Comparison of ENCODE assay signal across 13 cellular contexts in the genomic region with DNA sequence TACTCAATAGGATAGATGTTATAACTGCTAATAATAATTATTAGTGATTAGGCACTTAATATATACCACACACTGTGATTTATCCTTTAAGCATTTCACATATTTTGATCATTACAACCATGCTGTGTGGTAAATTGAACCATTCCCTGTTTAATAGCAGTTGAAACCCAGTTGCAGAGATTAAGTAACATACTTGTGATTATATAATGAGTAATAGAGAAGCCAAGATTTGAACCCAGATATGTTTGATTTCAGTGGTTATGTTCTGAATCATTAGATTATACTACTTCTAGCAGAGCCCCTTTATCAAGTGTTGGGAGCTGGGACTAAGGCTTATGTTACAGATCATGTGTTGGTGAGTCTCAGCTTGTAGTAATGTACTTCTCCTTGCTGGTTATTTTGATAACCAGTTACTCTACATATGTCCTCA. TPM values are rescaled to one million over a fixed set of nuclear protein-coding genes. Genes with fewer than 3 reads are reported as not detected.
DNase-seq lines count a peak whose midpoint lies in the region; ATAC-seq, FAIRE-seq and TF ChIP-seq lines count a peak whose summit lies in the region.
"Had no signal": no experiment of that assay in that cellular context is flagged by ENCODE, and none has a peak within 500 bp of the region (broad histone marks: within the 10 kb centered on the region; RNA-seq: fewer than 3 reads in every experiment).

No MANE protein-coding gene starts in this region.

- H3K9me3 Mint-ChIP-seq in CD8-positive, alpha-beta T cell = no peaks in the 10 kb centered on the region
- no peaks in the 10 kb centered on the region for H3K9me3 Mint-ChIP-seq in memory B cell
- H3K9me3 Mint-ChIP-seq: dendritic cell treated with granulocyte-macrophage colony-stimulating factor and Interleukin-4, amounts not matched to agents 40 ng/mL and 50 ng/mL, for 4 days had no signal

- peaks cover 68% of the 10 kb centered on the region for H3K4me1 Mint-ChIP-seq in CD8-positive, alpha-beta T cell (ENCODE audit: low read depth)
- H3K4me1 Mint-ChIP-seq in memory B cell = peaks cover 21% of the 10 kb centered on the region

- no peaks in the 10 kb centered on the region for H3K9me3 ChIP-seq in CD8-positive, alpha-beta T cell (ENCODE audit: low read length)

- CTCF ChIA-PET in CD8-positive, alpha-beta T cell (lab: Charles Lee) = interaction anchor here (0.6 to 2.6 kb wide), 18 partner anchors 10 to 282 kb away, joined by 3 to 22 read pairs (median 4); no protein-coding TSS in a partner anchor

- no peak overlapping the region for H3K4me3 Mint-ChIP-seq in CD8-positive, alpha-beta T cell
- no peak overlapping the region for H3K4me3 Mint-ChIP-seq in memory B cell
- H3K4me3 Mint-ChIP-seq: dendritic cell treated with granulocyte-macrophage colony-stimulating factor and Interleukin-4, amounts not matched to agents 40 ng/mL and 50 ng/mL, for 4 days had no signal

- TF ChIP-seq CTCF in CD8-positive, alpha-beta T cell (IDR thresholded peaks at IDR 0.05) = no peak
- no peak for TF ChIP-seq CTCF in brain microvascular endothelial cell (IDR thresholded peaks at IDR 0.05; ENCODE audit: low read depth, low read length, missing control alignments)

- no peaks in the 10 kb centered on the region for H3K27me3 Mint-ChIP-seq in CD8-positive, alpha-beta T cell (ENCODE audit: low read depth)
- H3K27me3 Mint-ChIP-seq in memory B cell = no peaks in the 10 kb centered on the region
- H3K27me3 Mint-ChIP-seq: dendritic cell treated with granulocyte-macrophage colony-stimulating factor and Interleukin-4, amounts not matched to agents 40 ng/mL and 50 ng/mL, for 4 days had no signal

- intact Hi-C loops in CD8-positive, alpha-beta T cell (cut with DNase I, micrococcal nuclease) = no loop called here
- intact Hi-C loops in cardiac septum (cut with DNase I) = loop anchor here (5.0 kb wide), 1 partner anchor 87 kb away; no protein-coding TSS in a partner anchor

- no peaks in the 10 kb centered on the region for H3K27me3 ChIP-seq in CD8-positive, alpha-beta T cell (ENCODE audit: insufficient read depth, low read length)
- H3K27me3 ChIP-seq in brain microvascular endothelial cell (replicated peaks) = no peaks in the 10 kb centered on the region

- peaks cover 80% of the 10 kb centered on the region for H3K36me3 Mint-ChIP-seq in CD8-positive, alpha-beta T cell
- peaks cover 28% of the 10 kb centered on the region for H3K36me3 Mint-ChIP-seq in memory B cell

- no peak for ATAC-seq in CD8-positive, alpha-beta T cell
- no peak for ATAC-seq in memory B cell (ENCODE audit: low read depth)

- no peak for DNase-seq in CD8-positive, alpha-beta T cell
- DNase-seq in HT1080 (ENCODE audit: low read depth) = peak; percentile 26
- DNase-seq in brain microvascular endothelial cell = peak; percentile 82
- DNase-seq in memory B cell (ENCODE audit: low spot score in 2 of 2) = no peak
- DNase-seq in NCI-H1048 (lab: John Stamatoyannopoulos, UW) = no peak
- no peak for DNase-seq in GM19240 (ENCODE audit: insufficient read length, low spot score)
- no peak for DNase-seq in urothelium cell line (ENCODE audit: low spot score)
- no peak for DNase-seq in cardiac septum (ENCODE audit: low spot score)
- DNase-seq: activated effector memory CD4-positive, alpha-beta T cell treated with Interleukin-2 at 50 U/mL for 16 hours; GOT3 had no signal

- H3K27ac Mint-ChIP-seq in CD8-positive, alpha-beta T cell = peak overlapping the region; percentile 35
- peak overlapping the region; percentile 6 for H3K27ac Mint-ChIP-seq in memory B cell
- H3K27ac Mint-ChIP-seq: dendritic cell treated with granulocyte-macrophage colony-stimulating factor and Interleukin-4, amounts not matched to agents 40 ng/mL and 50 ng/mL, for 4 days had no signal

- H3K4me1 ChIP-seq in CD8-positive, alpha-beta T cell (ENCODE audit: insufficient read depth, low read length) = peaks cover 19% of the 10 kb centered on the region

- in situ Hi-C loops in brain microvascular endothelial cell (cut with HindIII; ENCODE audit: low pct_ligation_motif_present, low sequenced_read_pairs) = no loop called here

- no peak overlapping the region for H3K27ac ChIP-seq in CD8-positive, alpha-beta T cell (ENCODE audit: low read depth, low read length)
- H3K27ac ChIP-seq in brain microvascular endothelial cell = peak overlapping the region; percentile 87
- H3K27ac ChIP-seq: VCaP had no signal

- no peak for FAIRE-seq in urothelium cell line (lab: Jason Lieb, UNC)

- peaks cover 23% of the 10 kb centered on the region for H3K36me3 ChIP-seq in CD8-positive, alpha-beta T cell (ENCODE audit: insufficient read depth, low read length)
- peaks cover 7% of the 10 kb centered on the region for H3K36me3 ChIP-seq in brain microvascular endothelial cell (replicated peaks)

- no peak overlapping the region for H3K4me3 ChIP-seq in CD8-positive, alpha-beta T cell (ENCODE audit: low read depth, low read length)
- H3K4me3 ChIP-seq in brain microvascular endothelial cell (ENCODE audit: low read depth, low read length) = no peak overlapping the region
- H3K4me3 ChIP-seq: lung had no signal

- POLR2A ChIA-PET in CD8-positive, alpha-beta T cell (lab: Charles Lee) = no interaction called here

RNA-seq across cellular contexts. Expression of a gene that starts 44.1 kb away (rescaled TPM):
- 100 to 1,000 TPM; 253 to 259 TPM for total RNA-seq in CD8-positive, alpha-beta T cell
- total RNA-seq in HT1080 (2014; rRNA removed; shearing (Covaris generic)) = 20.2 and 25.8 TPM in 2 replicates
- 20.2 and 24.5 TPM in 2 replicates for polyA plus RNA-seq in HT1080 (2015; cell fraction: cytosol; rRNA removed)
- 33.1 and 41.0 TPM in 2 replicates for polyA plus RNA-seq in HT1080 (2015; cell fraction: nucleus; rRNA removed)
- total RNA-seq in cardiac septum = 11.3 TPM

RNA-seq across cellular contexts. Expression of a gene that starts 50.2 kb away (rescaled TPM):
- 10 to 100 TPM; 11.9 to 12.4 TPM for total RNA-seq in CD8-positive, alpha-beta T cell
- total RNA-seq in HT1080 (2014; rRNA removed; shearing (Covaris generic)) = 156 and 177 TPM in 2 replicates
- polyA plus RNA-seq in HT1080 (2015; cell fraction: cytosol; rRNA removed) = 144 and 161 TPM in 2 replicates
- polyA plus RNA-seq in HT1080 (2015; cell fraction: nucleus; rRNA removed) = 90.5 and 97.2 TPM in 2 replicates
- total RNA-seq in cardiac septum = 10.7 TPM

Comparison
In these comparisons a context has a peak if more than half of its experiments do, and no peak if none do; other contexts are left out.
1. DNase-seq: peak in HT1080 (single experiment) and brain microvascular endothelial cell (single experiment); none in CD8-positive, alpha-beta T cell (0 of 7), memory B cell (0 of 2), NCI-H1048 (single experiment), GM19240 (single experiment), urothelium cell line (single experiment) and cardiac septum (single experiment).
2. RNA of a gene that starts 50.2 kb away (total RNA-seq): 156 to 177 TPM in HT1080; 11.9 to 12.4 TPM in CD8-positive, alpha-beta T cell and 10.7 TPM in cardiac septum (single experiment); every median in the first group is over 10 times any median in the second.